13 cellular contexts compared by ENCODE assay signal in the genomic region with DNA sequence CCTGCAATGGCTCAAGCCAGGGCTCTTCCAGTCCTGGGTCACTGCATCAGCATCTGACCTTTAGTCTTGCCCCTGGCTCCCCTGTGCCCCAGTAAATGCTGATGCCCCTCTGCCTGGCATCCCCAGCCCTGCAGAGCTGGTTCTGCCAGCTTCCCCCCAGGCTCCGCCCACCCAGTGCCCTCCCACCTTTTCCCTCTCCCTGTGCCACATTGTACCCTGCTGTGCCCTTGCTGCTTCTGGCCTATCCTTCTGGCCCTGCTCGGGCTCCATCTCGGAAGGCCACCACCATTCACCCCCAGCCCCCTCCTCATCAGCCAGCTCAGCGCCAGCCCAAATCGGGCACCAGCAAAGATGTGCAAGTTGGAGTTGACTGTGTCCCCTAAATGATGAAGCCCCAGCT. TPM values are rescaled to one million over a fixed set of nuclear protein-coding genes. Genes with fewer than 3 reads are reported as not detected.
DNase-seq lines count a peak whose midpoint lies in the region; ATAC-seq, FAIRE-seq and TF ChIP-seq lines count a peak whose summit lies in the region.
"Had no signal": no experiment of that assay in that cellular context is flagged by ENCODE, and none has a peak within 500 bp of the region (broad histone marks: within the 10 kb centered on the region; RNA-seq: fewer than 3 reads in every experiment).

No MANE protein-coding gene starts in this region.

- H3K9me3 Mint-ChIP-seq in WTC11: peaks cover 14% of the 10 kb centered on the region

- no peaks in the 10 kb centered on the region for H3K27me3 Mint-ChIP-seq in WTC11 (ENCODE audit: low read depth)

- H3K4me1 ChIP-seq in A549 (peaks cover 45% of the 10 kb centered on the region), pancreas (peaks cover 16 to 32% (median 23%) of the 10 kb centered on the region in 3 donors), Karpas-422 (ENCODE audit: low read length) (no peaks in the 10 kb centered on the region)

- no peaks in the 10 kb centered on the region for H3K79me2 ChIP-seq in Karpas-422 (ENCODE audit: low read length)

- TF ChIP-seq EP300 in A549 (IDR thresholded peaks at IDR 0.05): no peak

- CTCF ChIA-PET in A549 (lab: Yijun Ruan, JAX): interaction anchor here (0.9 to 4.5 kb wide), 10 partner anchors 7 to 262 kb away, joined by 3 to 50 read pairs (median 5); no protein-coding TSS in a partner anchor
- CTCF ChIA-PET in WTC11 (lab: Charles Lee): interaction anchor here (1.1 to 1.7 kb wide), 3 partner anchors 17 to 27 kb away, joined by 3 to 6 read pairs (median 4); no protein-coding TSS in a partner anchor

- no peak overlapping the region for H3K9ac ChIP-seq in Karpas-422 (ENCODE audit: low read length)

- TF ChIP-seq CTCF in A549 (IDR thresholded peaks at IDR 0.05) (no peak), pancreas (IDR thresholded peaks at IDR 0.05) (no peak), WTC11 (IDR thresholded peaks at IDR 0.05) (no peak)

- H3K36me3 Mint-ChIP-seq in WTC11: no peaks in the 10 kb centered on the region; the same call in 1 of the 2 replicates
- H3K36me3 Mint-ChIP-seq: activated CD8-positive, alpha-beta memory T cell treated with anti-CD3 and anti-CD28 coated beads, Interleukin-2, amount 10 ng/mL, durations not matched to agents 7 days and 5 days had no signal

- POLR2A ChIA-PET in A549 (lab: Yijun Ruan, JAX) (no interaction called here), WTC11 (lab: Charles Lee) (no interaction called here)

- H3K4me3 ChIP-seq in A549 (no peak overlapping the region), pancreas (no peak overlapping the region), Karpas-422 (ENCODE audit: low read length) (no peak overlapping the region)
- H3K4me3 ChIP-seq: cardiac muscle cell, K562 had no signal

- H3K4me2 ChIP-seq in A549 (peak overlapping the region; percentile 60), Karpas-422 (ENCODE audit: low read depth, low read length, poor library complexity, severe bottlenecking) (no peak overlapping the region)

- H3K27ac ChIP-seq in A549 (peak overlapping the region; percentile 81 to 83), pancreas (peak overlapping the region; percentile 33 to 87 (median 70)), Karpas-422 (ENCODE audit: low read length) (no peak overlapping the region)

- ATAC-seq in A549 (peak in 1 of 2 experiments; percentile 3; a peak in 1 of 6 replicates), Right ventricle myocardium superior (ENCODE audit: poor library complexity) (peak; percentile 9), pancreas (peak; percentile 29 to 72 (median 52)), HG02759 (IDR thresholded peaks at IDR 0.05; ENCODE audit: unreplicated experiment) (no peak), WTC11 (no peak)
- ATAC-seq: activated CD8-positive, alpha-beta memory T cell treated with anti-CD3 and anti-CD28 coated beads, Interleukin-2, amount 10 ng/mL, durations not matched to agents 7 days and 5 days had no signal

- H3K27me3 ChIP-seq in pancreas (no peaks in the 10 kb centered on the region), Karpas-422 (ENCODE audit: low read length) (no peaks in the 10 kb centered on the region)
- H3K27me3 ChIP-seq: cardiac muscle cell had no signal

- DNase-seq in A549 (ENCODE audit: low read depth in 1 of 2, low spot score in 1 of 2) (no peak), NCI-H510A treated with DMSO at 0.1 percent for 48 hours (lab: John Stamatoyannopoulos, UW) (peak; percentile 29), Right ventricle myocardium superior (peak; percentile 37), pancreas (peak in 5 of 6 donors; percentile 34 to 61 (median 59)), Karpas-422 (no peak), WTC11 (ENCODE audit: low spot score) (no peak), NAMALWA (ENCODE audit: low spot score) (no peak)
- DNase-seq: activated CD8-positive, alpha-beta memory T cell treated with anti-CD3 and anti-CD28 coated beads, Interleukin-2, amount 10 ng/mL, durations not matched to agents 7 days and 5 days had no signal

- no peak overlapping the region for H3K27ac Mint-ChIP-seq in WTC11
- H3K27ac Mint-ChIP-seq: activated CD8-positive, alpha-beta memory T cell treated with anti-CD3 and anti-CD28 coated beads, Interleukin-2, amount 10 ng/mL, durations not matched to agents 7 days and 5 days had no signal

- intact Hi-C loops in Right ventricle myocardium superior (cut with DNase I) (no loop called here), pancreas (cut with DNase I) (no loop called here)

- TF ChIP-seq POLR2A in A549 (IDR thresholded peaks at IDR 0.05; ENCODE audit: low read length): no peak

- FAIRE-seq in A549 (lab: Jason Lieb, UNC): no peak
- FAIRE-seq in pancreas (lab: Jason Lieb, UNC): no peak
- FAIRE-seq: K562 had no signal

- H3K36me3 ChIP-seq in pancreas (no peaks in the 10 kb centered on the region), Karpas-422 (ENCODE audit: insufficient read depth, low read length) (no peaks in the 10 kb centered on the region)
- H3K36me3 ChIP-seq: cardiac muscle cell had no signal

- no peaks in the 10 kb centered on the region; the same call in 1 of the 2 replicates for H4K20me1 ChIP-seq in Karpas-422 (ENCODE audit: insufficient read depth, low read depth, low read length)

- no peak overlapping the region for H2AFZ ChIP-seq in Karpas-422 (ENCODE audit: low read length)

- H3K9me3 ChIP-seq in A549: peaks cover 5% of the 10 kb centered on the region; the same call in 1 of the 3 replicates
- no peaks in the 10 kb centered on the region for H3K9me3 ChIP-seq in pancreas
- no peaks in the 10 kb centered on the region for H3K9me3 ChIP-seq in Karpas-422 (ENCODE audit: low read length)

- no peak overlapping the region for H3K4me3 Mint-ChIP-seq in WTC11
- H3K4me3 Mint-ChIP-seq: activated CD8-positive, alpha-beta memory T cell treated with anti-CD3 and anti-CD28 coated beads, Interleukin-2, amount 10 ng/mL, durations not matched to agents 7 days and 5 days had no signal

- H3K4me1 Mint-ChIP-seq in WTC11: 0 out of 2 replicates have a peak, but pooled peaks cover 2% of the 10 kb centered on the region

- no peaks in the 10 kb centered on the region for H3K9me2 ChIP-seq in Karpas-422 (replicated peaks; ENCODE audit: insufficient read depth, low read length)

- WGBS in A549 (ENCODE audit: missing lambda C conversion rate): 64% methylated on average over 5 of the region's 5 CpGs
- 73 to 75% methylated on average over 5 of the region's 5 CpGs for WGBS in pancreas, 2 donors

- no peak for TF ChIP-seq RAD21 in A549 (conservative IDR thresholded peaks at IDR 0.05 in 1 of 2, IDR thresholded peaks at IDR 0.05 in 1 of 2)

TF ChIP-seq in A549, 52 proteins besides CTCF, POLR2A, EP300 and RAD21 (continues in another document):
- TF ChIP-seq KDM5A (IDR thresholded peaks at IDR 0.05) (no peak), MAFK (IDR thresholded peaks at IDR 0.05; ENCODE audit: partially characterized antibody) (no peak), HDAC2 (IDR thresholded peaks at IDR 0.05) (no peak)

RNA-seq across cellular contexts. Expression of a gene that starts 7.4 kb away (rescaled TPM):
- polyA plus RNA-seq in A549 (2011; rRNA removed) (12.9 and 16.6 TPM in 2 replicates), A549 (2017; fragmentation: RNase III; extraction: RNeasy Plus Mini Kit Qiagen cat#74134 plus additional on column Dnase treatment) (6.8 to 9.4 TPM (median 8.9 TPM) in 3 replicates), pancreas (1 to 10 TPM; 3.7 to 4.0 TPM)
- 4.6 and 6.4 TPM in 2 replicates for polyA plus RNA-seq in A549 (2012; cell fraction: cytosol; rRNA removed)
- 11.6 and 12.2 TPM in 2 replicates for polyA plus RNA-seq in A549 (2012; cell fraction: nucleus; rRNA removed)
- polyA minus RNA-seq in A549 (2011; rRNA and poly(A)+ RNA removed): 18.2 and 19.7 TPM in 2 replicates
- total RNA-seq in Right ventricle myocardium superior (2.6 TPM), pancreas (10 to 100 TPM in 2 of 6 donors, 1 to 10 TPM in 4; 3.3 to 11.0 (median 7.3) TPM), WTC11 (2021) (24.0 to 27.4 TPM (median 24.3 TPM) in 3 replicates)
- 0.07 and 0.54 TPM in 2 replicates for total RNA-seq in Karpas-422 (2014; rRNA removed; shearing (Covaris generic); ENCODE audit: low replicate concordance)

RNA-seq across cellular contexts. Expression of a gene that starts 28.4 kb away (rescaled TPM):
- 0.34 TPM in 1 of 2 replicates, not detected in the other for polyA plus RNA-seq in A549 (2011; rRNA removed)
- polyA plus RNA-seq in A549 (2012; cell fraction: cytosol; rRNA removed): not detected in 2 replicates
- polyA plus RNA-seq in A549 (2012; cell fraction: nucleus; rRNA removed): 1.7 TPM in 1 of 2 replicates, not detected in the other
- polyA plus RNA-seq in A549 (2017; fragmentation: RNase III; extraction: RNeasy Plus Mini Kit Qiagen cat#74134 plus additional on column Dnase treatment): not detected in 3 replicates
- polyA minus RNA-seq in A549 (2011; rRNA and poly(A)+ RNA removed): 0.68 TPM in 1 of 2 replicates, not detected in the other
- not detected for total RNA-seq in Right ventricle myocardium superior
- under 1 TPM in 2 of 6 donors, not detected in 4; 0.69 to 0.78 TPM for total RNA-seq in pancreas
- polyA plus RNA-seq in pancreas: under 1 TPM in 1 of 2 donors, not detected in 1; 0.61 TPM
- not detected in 2 replicates for total RNA-seq in Karpas-422 (2014; rRNA removed; shearing (Covaris generic); ENCODE audit: low replicate concordance)
- total RNA-seq in WTC11 (2021): 1.4 TPM in 1 of 3 replicates, not detected in the others
- total RNA-seq: activated CD8-positive, alpha-beta memory T cell treated with anti-CD3 and anti-CD28 coated beads, Interleukin-2, amount 10 ng/mL, durations not matched to agents 7 days and 5 days; cardiac muscle cell; K562; myocyte; T-helper 2 cell treated with Interferon-gamma antibody and Interleukin-4, amounts not matched to agents 100 ng/mL and 5 ng/mL, for 36 hours had no signal
- polyA plus RNA-seq: cardiac muscle cell, K562 had no signal

RNA-seq across cellular contexts. Expression of a gene that starts 40.0 kb away (rescaled TPM):
- polyA plus RNA-seq in A549 (2011; rRNA removed): 0.04 and 0.11 TPM in 2 replicates
- polyA plus RNA-seq in A549 (2012; cell fraction: cytosol; rRNA removed): 0.04 TPM in 1 of 2 replicates, not detected in the other
- 0.04 and 0.05 TPM in 2 replicates for polyA plus RNA-seq in A549 (2012; cell fraction: nucleus; rRNA removed)
- 0.04 to 0.05 TPM in 2 of 3 replicates, not detected in the other for polyA plus RNA-seq in A549 (2017; fragmentation: RNase III; extraction: RNeasy Plus Mini Kit Qiagen cat#74134 plus additional on column Dnase treatment)
- polyA minus RNA-seq in A549 (2011; rRNA and poly(A)+ RNA removed): 0.15 TPM in 1 of 2 replicates, not detected in the other
- total RNA-seq in Right ventricle myocardium superior: not detected
- under 1 TPM in 1 of 6 donors, not detected in 5; 0.85 TPM for total RNA-seq in pancreas
- not detected for polyA plus RNA-seq in pancreas
- not detected in 2 replicates for total RNA-seq in Karpas-422 (2014; rRNA removed; shearing (Covaris generic); ENCODE audit: low replicate concordance)
- total RNA-seq in WTC11 (2021): 0.07 to 0.14 TPM in 2 of 3 replicates, not detected in the other
- total RNA-seq: activated CD8-positive, alpha-beta memory T cell treated with anti-CD3 and anti-CD28 coated beads, Interleukin-2, amount 10 ng/mL, durations not matched to agents 7 days and 5 days; cardiac muscle cell; K562; myocyte; T-helper 2 cell treated with Interferon-gamma antibody and Interleukin-4, amounts not matched to agents 100 ng/mL and 5 ng/mL, for 36 hours had no signal
- polyA plus RNA-seq: cardiac muscle cell had no signal

RNA-seq across cellular contexts. Expression of a gene that starts 53.8 kb away (rescaled TPM):
- polyA plus RNA-seq in A549 (2011; rRNA removed): 1.7 and 2.6 TPM in 2 replicates
- 1.1 and 1.4 TPM in 2 replicates for polyA plus RNA-seq in A549 (2012; cell fraction: cytosol; rRNA removed)
- polyA plus RNA-seq in A549 (2012; cell fraction: nucleus; rRNA removed): 7.6 and 7.8 TPM in 2 replicates
- polyA plus RNA-seq in A549 (2017; fragmentation: RNase III; extraction: RNeasy Plus Mini Kit Qiagen cat#74134 plus additional on column Dnase treatment): 1.4 to 2.7 TPM (median 2.1 TPM) in 3 replicates
- 2.3 and 3.0 TPM in 2 replicates for polyA minus RNA-seq in A549 (2011; rRNA and poly(A)+ RNA removed)
- 4.4 TPM for total RNA-seq in Right ventricle myocardium superior
- total RNA-seq in pancreas: 1 to 10 TPM; 3.8 to 9.7 (median 7.0) TPM
- 10 to 100 TPM in 1 of 2 donors, 1 to 10 TPM in 1; 6.8 to 13.3 TPM for polyA plus RNA-seq in pancreas
- total RNA-seq in Karpas-422 (2014; rRNA removed; shearing (Covaris generic); ENCODE audit: low replicate concordance): not detected in 2 replicates
- total RNA-seq in WTC11 (2021): 2.1 to 2.5 TPM (median 2.3 TPM) in 3 replicates

Comparison
In these comparisons a context has a peak if more than half of its experiments do, and no peak if none do; other contexts are left out.
1. ATAC-seq: peak in Right ventricle myocardium superior (single experiment) and pancreas (4 of 4); none in HG02759 (single experiment) and WTC11 (single experiment).
2. DNase-seq: peak in NCI-H510A treated with DMSO at 0.1 percent for 48 hours (single experiment), Right ventricle myocardium superior (single experiment) and pancreas (5 of 6); none in A549 (0 of 2), Karpas-422 (single experiment), WTC11 (single experiment) and NAMALWA (single experiment).